Comparison of ENCODE assay signal across 8 cellular contexts in the genomic region with DNA sequence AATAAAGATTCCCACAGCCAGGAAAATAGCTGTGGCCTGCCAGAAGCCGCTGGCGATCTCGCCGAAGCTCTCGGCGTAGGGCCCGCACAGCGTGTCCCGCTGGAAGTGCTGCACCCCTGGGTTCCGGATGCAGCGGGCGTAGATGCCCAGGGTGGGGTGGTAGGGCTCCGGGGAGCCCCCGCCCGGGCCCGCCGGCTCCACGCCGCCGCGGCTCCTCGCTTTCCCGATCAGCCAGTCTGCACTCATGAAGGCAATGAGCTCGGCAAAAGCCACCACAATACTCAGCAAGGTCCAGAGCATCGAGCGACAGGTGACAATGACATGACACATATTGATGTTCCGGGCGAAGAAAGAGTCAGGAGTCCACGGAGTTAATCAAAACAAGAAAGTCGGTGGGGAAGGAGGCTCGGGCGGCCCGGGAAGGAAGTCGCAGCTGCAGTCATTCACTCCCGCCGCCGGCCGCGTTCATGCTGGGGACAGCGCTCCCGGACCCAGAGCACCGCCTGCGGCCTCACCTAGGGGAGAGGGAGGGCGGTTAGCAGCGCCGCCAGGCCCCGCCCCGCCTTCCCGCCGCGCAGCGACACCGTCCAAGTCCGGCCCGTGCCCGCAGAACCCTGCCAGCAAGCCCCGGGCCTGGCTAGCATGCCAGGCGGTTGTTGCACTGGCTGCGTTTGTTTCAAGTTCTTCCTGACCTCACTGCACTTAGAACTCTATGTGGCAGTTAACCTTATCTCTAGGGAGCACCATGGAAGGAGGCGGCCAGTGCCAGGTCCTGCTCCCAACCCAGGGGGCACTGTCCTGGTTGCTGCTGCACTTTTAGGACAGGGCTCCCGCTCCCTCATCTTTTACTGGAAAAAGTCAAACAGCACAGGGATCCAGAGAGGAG.
DNase-seq lines count a peak whose midpoint lies in the region; ATAC-seq and TF ChIP-seq lines count a peak whose summit lies in the region.

No MANE protein-coding gene starts in this region.

- peaks cover 0 to 23% (median 11%) of the 10 kb centered on the region in 11 experiments; a peak in 12 of 22 replicates for H3K9me3 ChIP-seq in BLaER1 treated with 17β-estradiol and CSF1 and Interleukin-3, amounts not matched to agents 10 nM and 100 nM (replicated peaks in 1 of 11)
- H3K9me3 ChIP-seq in SK-N-SH = no peaks in the 10 kb centered on the region

- ATAC-seq in HG03469 (IDR thresholded peaks at IDR 0.05; ENCODE audit: unreplicated experiment) (peak; percentile 42), WTC11 (peak; percentile 89)
- peak; percentile 72 for ATAC-seq in stimulated activated effector memory CD8-positive, alpha-beta T cell treated with anti-CD3 and anti-CD28 coated beads, Interleukin-12 subunit alpha, Interleukin-12 subunit beta, amount 100 ng/mL, for 72 hours

- no peak overlapping the region for H2AFZ ChIP-seq in SK-N-SH (ENCODE audit: low read depth)

- peak overlapping the region; percentile 64 for H3K4me3 Mint-ChIP-seq in WTC11
- H3K4me3 Mint-ChIP-seq in stimulated activated effector memory CD8-positive, alpha-beta T cell treated with anti-CD3 and anti-CD28 coated beads, Interleukin-12 subunit alpha, Interleukin-12 subunit beta, amount 100 ng/mL, for 72 hours = peak overlapping the region; percentile 73

- H3K36me3 ChIP-seq in BLaER1 treated with 17β-estradiol and CSF1 and Interleukin-3, amounts not matched to agents 10 nM and 100 nM = peaks cover 0 to 65% (median 0%) of the 10 kb centered on the region in 11 experiments; a peak in 8 of 22 replicates
- peaks cover 0 to 20% of the 10 kb centered on the region in 2 experiments for H3K36me3 ChIP-seq in SK-N-SH (replicated peaks in 1 of 2; ENCODE audit: control insufficient read depth in 1 of 2, insufficient read depth in 2 of 2, low read length in 1 of 2)

- peak overlapping the region; percentile 83 to 99 (median 93) for H3K4me2 ChIP-seq in BLaER1 treated with 17β-estradiol and CSF1 and Interleukin-3, amounts not matched to agents 10 nM and 100 nM
- no peak overlapping the region for H3K4me2 ChIP-seq in SK-N-SH

- 93% methylated on average over 25 of the region's 61 CpGs for WGBS in SK-N-SH (ENCODE audit: low lambda C conversion rate)

- no peak for TF ChIP-seq EP300 in SK-N-SH (IDR thresholded peaks at IDR 0.05; ENCODE audit: borderline replicate concordance in 1 of 2, low read depth in 1 of 2, low read length in 1 of 2)

- H3K4me1 ChIP-seq in BLaER1 treated with 17β-estradiol and CSF1 and Interleukin-3, amounts not matched to agents 10 nM and 100 nM = peaks cover 34 to 71% (median 42%) of the 10 kb centered on the region in 10 experiments
- H3K4me1 ChIP-seq in SK-N-SH (ENCODE audit: control insufficient read depth in 1 of 2, insufficient read depth in 2 of 2, low read depth in 1 of 2, low read length in 1 of 2) = peaks cover 32 to 35% of the 10 kb centered on the region in 2 experiments

- no peaks in the 10 kb centered on the region for H3K9me3 Mint-ChIP-seq in WTC11
- H3K9me3 Mint-ChIP-seq in stimulated activated effector memory CD8-positive, alpha-beta T cell treated with anti-CD3 and anti-CD28 coated beads, Interleukin-12 subunit alpha, Interleukin-12 subunit beta, amount 100 ng/mL, for 72 hours = no peaks in the 10 kb centered on the region

- TF ChIP-seq CTCF in WTC11 (IDR thresholded peaks at IDR 0.05) (no peak), coronary artery (IDR thresholded peaks at IDR 0.05) (no peak), SK-N-SH (IDR thresholded peaks at IDR 0.05) (no peak)

- DNase-seq in GM19240 (ENCODE audit: insufficient read length, low spot score) = peak; percentile 43
- DNase-seq in WTC11 (ENCODE audit: low spot score) = peak; percentile 74
- peak; percentile 81 for DNase-seq in coronary artery (ENCODE audit: low spot score)
- DNase-seq in lung microvascular endothelial cell (ENCODE audit: low read depth in 2 of 2) = peak; percentile 47 to 48
- DNase-seq in stimulated activated effector memory CD8-positive, alpha-beta T cell treated with anti-CD3 and anti-CD28 coated beads, Interleukin-12 subunit alpha, Interleukin-12 subunit beta, amount 100 ng/mL, for 72 hours (ENCODE audit: low spot score in 2 of 2) = peak; percentile 24 to 68
- DNase-seq in SK-N-SH = no peak

- peaks cover 52% of the 10 kb centered on the region for H3K4me1 Mint-ChIP-seq in WTC11
- peaks cover 18% of the 10 kb centered on the region for H3K4me1 Mint-ChIP-seq in stimulated activated effector memory CD8-positive, alpha-beta T cell treated with anti-CD3 and anti-CD28 coated beads, Interleukin-12 subunit alpha, Interleukin-12 subunit beta, amount 100 ng/mL, for 72 hours

- H3K27me3 ChIP-seq in BLaER1 treated with 17β-estradiol and CSF1 and Interleukin-3, amounts not matched to agents 10 nM and 100 nM = peaks cover 0 to 57% (median 45%) of the 10 kb centered on the region in 11 experiments; a peak in 19 of 22 replicates
- H3K27me3 ChIP-seq in SK-N-SH (ENCODE audit: insufficient read depth) = no peaks in the 10 kb centered on the region

- CTCF ChIA-PET in WTC11 (lab: Charles Lee) (interaction anchor here (0.7 to 4.3 kb wide), 3 partner anchors 24 to 456 kb away, joined by 3 to 19 read pairs (median 3); no protein-coding TSS in a partner anchor), SK-N-SH (lab: Yijun Ruan, JAX) (interaction anchor here (0.8 to 1.5 kb wide), 2 partner anchors 37 to 43 kb away, joined by 3 read pairs; no protein-coding TSS in a partner anchor)

- peak overlapping the region; percentile 36 to 86 (median 64) for H3K9ac ChIP-seq in BLaER1 treated with 17β-estradiol and CSF1 and Interleukin-3, amounts not matched to agents 10 nM and 100 nM
- H3K9ac ChIP-seq in SK-N-SH = no peak overlapping the region

- peaks cover 96% of the 10 kb centered on the region for H3K79me2 ChIP-seq in SK-N-SH (ENCODE audit: insufficient read depth)

- H3F3A ChIP-seq in SK-N-SH (replicated peaks; ENCODE audit: insufficient read depth) = peaks cover 33% of the 10 kb centered on the region

- peak overlapping the region; percentile 52 to 77 (median 64) for H3K4me3 ChIP-seq in BLaER1 treated with 17β-estradiol and CSF1 and Interleukin-3, amounts not matched to agents 10 nM and 100 nM
- H3K4me3 ChIP-seq in coronary artery (peak overlapping the region; percentile 67), SK-N-SH (ENCODE audit: low read depth in 2 of 2, low read length in 1 of 2) (no peak overlapping the region)

- POLR2A ChIA-PET in WTC11 (lab: Charles Lee) (interaction anchor here (1.0 kb wide), 1 partner anchor 8 kb away, joined by 3 read pairs; no protein-coding TSS in a partner anchor), SK-N-SH (lab: Yijun Ruan, JAX) (no interaction called here)

- peaks cover 0 to 53% (median 0%) of the 10 kb centered on the region in 11 experiments; a peak in 7 of 22 replicates for H4K20me1 ChIP-seq in BLaER1 treated with 17β-estradiol and CSF1 and Interleukin-3, amounts not matched to agents 10 nM and 100 nM
- no peaks in the 10 kb centered on the region for H4K20me1 ChIP-seq in SK-N-SH (ENCODE audit: insufficient read depth)

- H3K27ac ChIP-seq in BLaER1 treated with 17β-estradiol and CSF1 and Interleukin-3, amounts not matched to agents 10 nM and 100 nM = peak overlapping the region in 9 of 11 experiments; percentile 8 to 78 (median 46); a peak in 13 of 22 replicates
- H3K27ac ChIP-seq in coronary artery = peak overlapping the region; percentile 33 to 71
- H3K27ac ChIP-seq in SK-N-SH (ENCODE audit: low read depth in 2 of 2, low read length in 1 of 2) = peak overlapping the region in 1 of 2 experiments; percentile 2; a peak in 1 of 4 replicates

- no peaks in the 10 kb centered on the region for H3K9me2 ChIP-seq in SK-N-SH

- no peak for TF ChIP-seq RAD21 in SK-N-SH (IDR thresholded peaks at IDR 0.05; ENCODE audit: low read length)

- H3K27me3 Mint-ChIP-seq in WTC11 (ENCODE audit: low read depth) = no peaks in the 10 kb centered on the region

- H3K27ac Mint-ChIP-seq in WTC11 = peak overlapping the region; percentile 65; the same call in 1 of the 2 replicates
- no peak overlapping the region for H3K27ac Mint-ChIP-seq in stimulated activated effector memory CD8-positive, alpha-beta T cell treated with anti-CD3 and anti-CD28 coated beads, Interleukin-12 subunit alpha, Interleukin-12 subunit beta, amount 100 ng/mL, for 72 hours

- no peaks in the 10 kb centered on the region; the same call in 1 of the 2 replicates for H3K36me3 Mint-ChIP-seq in WTC11
- H3K36me3 Mint-ChIP-seq in stimulated activated effector memory CD8-positive, alpha-beta T cell treated with anti-CD3 and anti-CD28 coated beads, Interleukin-12 subunit alpha, Interleukin-12 subunit beta, amount 100 ng/mL, for 72 hours = no peaks in the 10 kb centered on the region

TF ChIP-seq in WTC11, 78 proteins besides CTCF, POLR2A, EP300 and RAD21 (continues in another document):
- TF ChIP-seq FOXP1 (CRISPR knock-in tag; IDR thresholded peaks at IDR 0.05; ENCODE audit: borderline replicate concordance) (peak; percentile 33; the same call in 1 of the 2 replicates), SMAD3 (CRISPR knock-in tag; IDR thresholded peaks at IDR 0.05; ENCODE audit: borderline replicate concordance) (no peak)
- TF ChIP-seq, protein P1, sequence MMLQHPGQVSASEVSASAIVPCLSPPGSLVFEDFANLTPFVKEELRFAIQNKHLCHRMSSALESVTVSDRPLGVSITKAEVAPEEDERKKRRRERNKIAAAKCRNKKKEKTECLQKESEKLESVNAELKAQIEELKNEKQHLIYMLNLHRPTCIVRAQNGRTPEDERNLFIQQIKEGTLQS (CRISPR knock-in tag; conservative IDR thresholded peaks at IDR 0.05) = no peak

TF ChIP-seq in SK-N-SH, 30 proteins besides CTCF, POLR2A, EP300 and RAD21:
- no peak for TF ChIP-seq RFX5 (IDR thresholded peaks at IDR 0.05; ENCODE audit: low read length)

Comparison
In these comparisons a context has a peak if more than half of its experiments do, and no peak if none do; other contexts are left out.
1. H3K4me3 ChIP-seq: peak in BLaER1 treated with 17β-estradiol and CSF1 and Interleukin-3, amounts not matched to agents 10 nM and 100 nM (10 of 10) and coronary artery (single experiment); none in SK-N-SH (0 of 2).
2. Peak in every context shown above with its lines, with median percentiles within 50 percentile points of each other: ATAC-seq.